25 cellular contexts compared by ENCODE assay signal in the genomic region with DNA sequence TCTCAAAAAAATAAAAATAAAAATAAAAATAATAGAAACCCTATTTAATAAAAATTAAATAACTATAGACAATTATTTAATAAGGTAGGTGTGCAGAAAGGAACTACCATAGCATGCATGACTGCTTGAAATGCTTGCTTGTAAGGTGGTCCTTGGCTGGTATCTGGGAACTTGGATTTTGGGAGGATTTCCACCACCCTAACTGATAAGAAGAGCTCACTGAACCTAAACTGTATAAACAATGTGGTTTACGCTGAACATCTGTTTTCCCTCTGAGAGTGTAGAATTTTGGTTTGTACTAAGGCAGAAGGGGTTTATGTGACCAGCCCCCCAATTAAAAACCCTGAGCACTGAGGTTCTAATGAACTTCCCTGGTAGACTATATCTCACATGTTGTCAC.
DNase-seq lines count a peak whose midpoint lies in the region; ATAC-seq, FAIRE-seq and TF ChIP-seq lines count a peak whose summit lies in the region.
"Had no signal": no experiment of that assay in that cellular context is flagged by ENCODE, and none has a peak within 500 bp of the region (broad histone marks: within the 10 kb centered on the region; RNA-seq: fewer than 3 reads in every experiment).

No MANE protein-coding gene starts in this region.

- peaks cover 60% of the 10 kb centered on the region for H3K36me3 ChIP-seq in BLaER1

- peaks cover 25% of the 10 kb centered on the region for H3K36me3 Mint-ChIP-seq in nephron progenitor cell (ENCODE audit: low read depth)

- H3K4me1 Mint-ChIP-seq in nephron progenitor cell: no peaks in the 10 kb centered on the region

- H3K27ac ChIP-seq in BLaER1: no peak overlapping the region
- H3K27ac ChIP-seq: 22Rv1, A549 had no signal

- H3K27me3 ChIP-seq in BLaER1: no peaks in the 10 kb centered on the region

- peak overlapping the region; percentile 70 for H3K27ac Mint-ChIP-seq in nephron progenitor cell
- H3K27ac Mint-ChIP-seq: B cell; CD14-positive monocyte; CD4-positive, alpha-beta memory T cell; CD4-positive, CD25-positive, alpha-beta regulatory T cell; CD8-positive, alpha-beta memory T cell had no signal

- ATAC-seq in HG03378 (IDR thresholded peaks at IDR 0.05; ENCODE audit: unreplicated experiment): no peak
- ATAC-seq: A549 had no signal

- TF ChIP-seq CTCF in nephron progenitor cell (IDR thresholded peaks at IDR 0.05): no peak

- DNase-seq in H54 (ENCODE audit: insufficient read length, low spot score) (no peak), amniotic epithelial cell (ENCODE audit: low read depth) (peak; percentile 58), nephron progenitor cell (no peak), hepatic stellate cell (ENCODE audit: low spot score) (no peak), RKO (ENCODE audit: low spot score) (no peak)
- DNase-seq: AML-193; C1 segment of cervical spinal cord; CD4-positive, alpha-beta memory T cell; CD4-positive, CD25-positive, alpha-beta regulatory T cell; CD8-positive, alpha-beta memory T cell; COR-L47; DMS 273 treated with DMSO at 0.1 percent for 48 hours; DMS153; DMS53; DMS79; GF-D8 had no signal

- H3K4me1 ChIP-seq in BLaER1: peaks cover 23% of the 10 kb centered on the region

- H3K27me3 Mint-ChIP-seq in nephron progenitor cell (ENCODE audit: low read depth, poor library complexity): no peaks in the 10 kb centered on the region
- H3K27me3 Mint-ChIP-seq: B cell; CD4-positive, alpha-beta memory T cell; CD4-positive, CD25-positive, alpha-beta regulatory T cell; CD8-positive, alpha-beta memory T cell had no signal

- TF ChIP-seq POLR2A in H54 (IDR thresholded peaks at IDR 0.05; ENCODE audit: low read depth, low read length): no peak

- FAIRE-seq in H54 (lab: Jason Lieb, UNC): peak; percentile 27
- FAIRE-seq: A549, G401.6, GM12891, GM19239 had no signal

- H3K9ac ChIP-seq in BLaER1: no peak overlapping the region

- no peak overlapping the region for H3K4me3 Mint-ChIP-seq in nephron progenitor cell
- H3K4me3 Mint-ChIP-seq: B cell; CD14-positive monocyte; CD4-positive, CD25-positive, alpha-beta regulatory T cell; CD8-positive, alpha-beta memory T cell had no signal

- no peaks in the 10 kb centered on the region for H3K9me3 ChIP-seq in BLaER1
- H3K9me3 ChIP-seq: A549 had no signal

- H4K20me1 ChIP-seq in BLaER1: no peaks in the 10 kb centered on the region

- H3K9me3 Mint-ChIP-seq in nephron progenitor cell: no peaks in the 10 kb centered on the region
- H3K9me3 Mint-ChIP-seq: CD14-positive monocyte; CD4-positive, alpha-beta memory T cell; CD8-positive, alpha-beta memory T cell had no signal

- peak overlapping the region; percentile 8; the same call in 1 of the 2 replicates for H3K4me2 ChIP-seq in BLaER1
- H3K4me2 ChIP-seq: A549 had no signal

- no peak overlapping the region for H3K4me3 ChIP-seq in BLaER1
- H3K4me3 ChIP-seq: A549 had no signal
